Comparison of ENCODE assay signal across 3 cellular contexts in genomic region chr1:1222575-1223225, GRCh38.
TF ChIP-seq lines count a peak whose summit lies in the region.

No MANE protein-coding gene starts in this region.

TF ChIP-seq in GM12891, 5 proteins besides CTCF, POLR2A, EP300 and RAD21:
- no peak for TF ChIP-seq TAF1 (IDR thresholded peaks at IDR 0.05; ENCODE audit: low read depth, low read length)
- TF ChIP-seq SPI1 (IDR thresholded peaks at IDR 0.05; ENCODE audit: low read depth, low read length), result no peak
- no peak for TF ChIP-seq POLR2AphosphoS5 (IDR thresholded peaks at IDR 0.05; ENCODE audit: low read depth, low read length)
- TF ChIP-seq POU2F2 (IDR thresholded peaks at IDR 0.05; ENCODE audit: low read depth, low read length), result 0 out of 2 replicates have a peak, but pooled peaks have one; percentile 29
TF ChIP-seq in GM12891: peak in this region for 1.

TF ChIP-seq in HEK293T, 16 proteins besides CTCF, POLR2A, EP300 and RAD21:
- TF ChIP-seq NFRKB (IDR thresholded peaks at IDR 0.05) (no peak), TARDBP (IDR thresholded peaks at IDR 0.05) (peak; percentile 63), ZNF384 (IDR thresholded peaks at IDR 0.05) (no peak), ELF4 (IDR thresholded peaks at IDR 0.05) (no peak), FOXK2 (IDR thresholded peaks at IDR 0.05) (no peak), FOXM1 (IDR thresholded peaks at IDR 0.05; ENCODE audit: borderline replicate concordance) (no peak), HDGF (IDR thresholded peaks at IDR 0.05; ENCODE audit: borderline replicate concordance) (no peak)
TF ChIP-seq in HEK293T: peak in this region for 1.

TF ChIP-seq in GM12878, 131 proteins besides CTCF, POLR2A, EP300 and RAD21:
- TF ChIP-seq POLR2AphosphoS5 (IDR thresholded peaks at IDR 0.05; ENCODE audit: low read length) (peak; percentile 57), PBX3 (IDR thresholded peaks at IDR 0.05; ENCODE audit: insufficient replicate concordance, low read depth, low read length) (peak; percentile 66), CEBPZ (IDR thresholded peaks at IDR 0.05; ENCODE audit: low read depth, low read length) (no peak), TCF3 (IDR thresholded peaks at IDR 0.05; ENCODE audit: borderline replicate concordance, insufficient read depth, low read depth, low read length) (peak; percentile 92; the same call in 1 of the 2 replicates), BCL3 (IDR thresholded peaks at IDR 0.05; ENCODE audit: borderline replicate concordance, insufficient read depth, low read depth, low read length, poor library complexity, severe bottlenecking) (peak; percentile 97)
- TF ChIP-seq, protein P1, sequence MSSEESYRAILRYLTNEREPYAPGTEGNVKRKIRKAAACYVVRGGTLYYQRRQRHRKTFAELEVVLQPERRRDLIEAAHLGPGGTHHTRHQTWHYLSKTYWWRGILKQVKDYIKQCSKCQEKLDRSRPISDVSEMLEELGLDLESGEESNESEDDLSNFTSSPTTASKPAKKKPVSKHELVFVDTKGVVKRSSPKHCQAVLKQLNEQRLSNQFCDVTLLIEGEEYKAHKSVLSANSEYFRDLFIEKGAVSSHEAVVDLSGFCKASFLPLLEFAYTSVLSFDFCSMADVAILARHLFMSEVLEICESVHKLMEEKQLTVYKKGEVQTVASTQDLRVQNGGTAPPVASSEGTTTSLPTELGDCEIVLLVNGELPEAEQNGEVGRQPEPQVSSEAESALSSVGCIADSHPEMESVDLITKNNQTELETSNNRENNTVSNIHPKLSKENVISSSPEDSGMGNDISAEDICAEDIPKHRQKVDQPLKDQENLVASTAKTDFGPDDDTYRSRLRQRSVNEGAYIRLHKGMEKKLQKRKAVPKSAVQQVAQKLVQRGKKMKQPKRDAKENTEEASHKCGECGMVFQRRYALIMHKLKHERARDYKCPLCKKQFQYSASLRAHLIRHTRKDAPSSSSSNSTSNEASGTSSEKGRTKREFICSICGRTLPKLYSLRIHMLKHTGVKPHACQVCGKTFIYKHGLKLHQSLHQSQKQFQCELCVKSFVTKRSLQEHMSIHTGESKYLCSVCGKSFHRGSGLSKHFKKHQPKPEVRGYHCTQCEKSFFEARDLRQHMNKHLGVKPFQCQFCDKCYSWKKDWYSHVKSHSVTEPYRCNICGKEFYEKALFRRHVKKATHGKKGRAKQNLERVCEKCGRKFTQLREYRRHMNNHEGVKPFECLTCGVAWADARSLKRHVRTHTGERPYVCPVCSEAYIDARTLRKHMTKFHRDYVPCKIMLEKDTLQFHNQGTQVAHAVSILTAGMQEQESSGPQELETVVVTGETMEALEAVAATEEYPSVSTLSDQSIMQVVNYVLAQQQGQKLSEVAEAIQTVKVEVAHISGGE (CRISPR knock-in tag; IDR thresholded peaks at IDR 0.05), result no peak
